In the genomic region with DNA sequence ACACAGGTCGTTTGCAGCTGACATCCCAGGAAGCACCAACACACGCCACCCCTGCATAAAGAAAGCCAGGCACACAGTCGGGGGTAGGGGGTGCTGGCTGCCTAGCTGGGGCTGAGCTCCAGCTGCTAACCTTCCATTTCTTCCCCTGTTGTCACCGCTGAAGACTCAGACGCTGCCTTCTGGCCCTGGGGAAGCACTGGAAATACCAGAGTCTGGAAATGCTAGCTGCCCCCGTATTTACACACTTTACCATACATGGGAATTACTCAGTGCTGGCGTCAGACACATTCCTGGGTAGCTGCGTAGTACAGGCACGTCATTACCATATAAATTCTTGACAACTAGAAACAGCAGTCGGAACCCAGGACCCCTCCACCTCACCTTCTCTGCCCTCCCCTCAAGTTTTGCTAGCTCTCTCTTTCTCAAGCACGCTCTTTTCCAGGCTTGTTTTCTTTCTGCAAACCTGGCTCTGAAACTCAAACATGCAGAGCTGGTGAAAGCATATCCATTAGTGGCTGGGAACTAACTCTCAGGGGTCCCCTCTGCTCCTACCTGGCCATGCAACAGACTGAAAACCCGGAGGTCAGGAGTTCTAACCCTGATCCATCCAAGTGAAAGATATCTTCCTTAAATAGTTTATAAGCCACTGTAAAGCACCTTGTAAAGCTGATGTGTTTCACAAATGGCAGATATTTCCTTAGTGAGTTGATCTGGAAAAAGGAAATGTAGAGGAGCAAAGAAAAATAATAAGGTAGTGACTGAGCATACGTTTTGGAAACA, we compare ENCODE assay signal across 1 cellular context.
TF ChIP-seq lines count a peak whose summit lies in the region.

No MANE protein-coding gene starts in this region.

TF ChIP-seq in A549, 52 proteins besides CTCF, POLR2A, EP300 and RAD21 (continued from another document):
- TF ChIP-seq TP53 (CRISPR knock-in tag; IDR thresholded peaks at IDR 0.05) = no peak
- TF ChIP-seq, protein P1, sequence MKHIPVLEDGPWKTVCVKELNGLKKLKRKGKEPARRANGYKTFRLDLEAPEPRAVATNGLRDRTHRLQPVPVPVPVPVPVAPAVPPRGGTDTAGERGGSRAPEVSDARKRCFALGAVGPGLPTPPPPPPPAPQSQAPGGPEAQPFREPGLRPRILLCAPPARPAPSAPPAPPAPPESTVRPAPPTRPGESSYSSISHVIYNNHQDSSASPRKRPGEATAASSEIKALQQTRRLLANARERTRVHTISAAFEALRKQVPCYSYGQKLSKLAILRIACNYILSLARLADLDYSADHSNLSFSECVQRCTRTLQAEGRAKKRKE (CRISPR knock-in tag; IDR thresholded peaks at IDR 0.05; ENCODE audit: low read depth) = no peak
- no peak for TF ChIP-seq ZC3H11A (IDR thresholded peaks at IDR 0.05)
- TF ChIP-seq HEYL (CRISPR knock-in tag; IDR thresholded peaks at IDR 0.05) = 0 out of 2 replicates have a peak, but pooled peaks have one; percentile 4
- TF ChIP-seq HOXA7 (CRISPR knock-in tag; IDR thresholded peaks at IDR 0.05) = no peak
- TF ChIP-seq RARB (CRISPR knock-in tag; IDR thresholded peaks at IDR 0.05) = no peak; the same call in 1 of the 2 replicates
- peak; percentile 86; the same call in 1 of the 2 replicates for TF ChIP-seq GATA3 (IDR thresholded peaks at IDR 0.05; ENCODE audit: borderline replicate concordance)
- TF ChIP-seq, protein P2, sequence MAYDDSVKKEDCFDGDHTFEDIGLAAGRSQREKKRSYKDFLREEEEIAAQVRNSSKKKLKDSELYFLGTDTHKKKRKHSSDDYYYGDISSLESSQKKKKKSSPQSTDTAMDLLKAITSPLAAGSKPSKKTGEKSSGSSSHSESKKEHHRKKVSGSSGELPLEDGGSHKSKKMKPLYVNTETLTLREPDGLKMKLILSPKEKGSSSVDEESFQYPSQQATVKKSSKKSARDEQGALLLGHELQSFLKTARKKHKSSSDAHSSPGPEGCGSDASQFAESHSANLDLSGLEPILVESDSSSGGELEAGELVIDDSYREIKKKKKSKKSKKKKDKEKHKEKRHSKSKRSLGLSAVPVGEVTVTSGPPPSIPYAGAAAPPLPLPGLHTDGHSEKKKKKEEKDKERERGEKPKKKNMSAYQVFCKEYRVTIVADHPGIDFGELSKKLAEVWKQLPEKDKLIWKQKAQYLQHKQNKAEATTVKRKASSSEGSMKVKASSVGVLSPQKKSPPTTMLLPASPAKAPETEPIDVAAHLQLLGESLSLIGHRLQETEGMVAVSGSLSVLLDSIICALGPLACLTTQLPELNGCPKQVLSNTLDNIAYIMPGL (CRISPR knock-in tag; IDR thresholded peaks at IDR 0.05; ENCODE audit: borderline replicate concordance) = no peak
- no peak for TF ChIP-seq SMC3 (IDR thresholded peaks at IDR 0.05)
- TF ChIP-seq, protein P3, sequence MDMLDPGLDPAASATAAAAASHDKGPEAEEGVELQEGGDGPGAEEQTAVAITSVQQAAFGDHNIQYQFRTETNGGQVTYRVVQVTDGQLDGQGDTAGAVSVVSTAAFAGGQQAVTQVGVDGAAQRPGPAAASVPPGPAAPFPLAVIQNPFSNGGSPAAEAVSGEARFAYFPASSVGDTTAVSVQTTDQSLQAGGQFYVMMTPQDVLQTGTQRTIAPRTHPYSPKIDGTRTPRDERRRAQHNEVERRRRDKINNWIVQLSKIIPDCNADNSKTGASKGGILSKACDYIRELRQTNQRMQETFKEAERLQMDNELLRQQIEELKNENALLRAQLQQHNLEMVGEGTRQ (IDR thresholded peaks at IDR 0.05) = no peak
- no peak for TF ChIP-seq KDM5A (IDR thresholded peaks at IDR 0.05)
- no peak for TF ChIP-seq BHLHE40 (IDR thresholded peaks at IDR 0.05; ENCODE audit: low read depth, low read length)
- no peak for TF ChIP-seq FOSB (CRISPR knock-in tag; IDR thresholded peaks at IDR 0.05)
- TF ChIP-seq TFCP2L1 (CRISPR knock-in tag; IDR thresholded peaks at IDR 0.05) = no peak
- no peak for TF ChIP-seq MAZ (IDR thresholded peaks at IDR 0.05; ENCODE audit: borderline replicate concordance, low read depth, low read length)
- TF ChIP-seq, protein P4, sequence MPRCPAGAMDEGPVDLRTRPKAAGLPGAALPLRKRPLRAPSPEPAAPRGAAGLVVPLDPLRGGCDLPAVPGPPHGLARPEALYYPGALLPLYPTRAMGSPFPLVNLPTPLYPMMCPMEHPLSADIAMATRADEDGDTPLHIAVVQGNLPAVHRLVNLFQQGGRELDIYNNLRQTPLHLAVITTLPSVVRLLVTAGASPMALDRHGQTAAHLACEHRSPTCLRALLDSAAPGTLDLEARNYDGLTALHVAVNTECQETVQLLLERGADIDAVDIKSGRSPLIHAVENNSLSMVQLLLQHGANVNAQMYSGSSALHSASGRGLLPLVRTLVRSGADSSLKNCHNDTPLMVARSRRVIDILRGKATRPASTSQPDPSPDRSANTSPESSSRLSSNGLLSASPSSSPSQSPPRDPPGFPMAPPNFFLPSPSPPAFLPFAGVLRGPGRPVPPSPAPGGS (IDR thresholded peaks at IDR 0.05) = no peak
- TF ChIP-seq EHF (CRISPR knock-in tag; IDR thresholded peaks at IDR 0.05) = 0 out of 2 replicates have a peak, but pooled peaks have one; percentile 49
- TF ChIP-seq, protein P5, sequence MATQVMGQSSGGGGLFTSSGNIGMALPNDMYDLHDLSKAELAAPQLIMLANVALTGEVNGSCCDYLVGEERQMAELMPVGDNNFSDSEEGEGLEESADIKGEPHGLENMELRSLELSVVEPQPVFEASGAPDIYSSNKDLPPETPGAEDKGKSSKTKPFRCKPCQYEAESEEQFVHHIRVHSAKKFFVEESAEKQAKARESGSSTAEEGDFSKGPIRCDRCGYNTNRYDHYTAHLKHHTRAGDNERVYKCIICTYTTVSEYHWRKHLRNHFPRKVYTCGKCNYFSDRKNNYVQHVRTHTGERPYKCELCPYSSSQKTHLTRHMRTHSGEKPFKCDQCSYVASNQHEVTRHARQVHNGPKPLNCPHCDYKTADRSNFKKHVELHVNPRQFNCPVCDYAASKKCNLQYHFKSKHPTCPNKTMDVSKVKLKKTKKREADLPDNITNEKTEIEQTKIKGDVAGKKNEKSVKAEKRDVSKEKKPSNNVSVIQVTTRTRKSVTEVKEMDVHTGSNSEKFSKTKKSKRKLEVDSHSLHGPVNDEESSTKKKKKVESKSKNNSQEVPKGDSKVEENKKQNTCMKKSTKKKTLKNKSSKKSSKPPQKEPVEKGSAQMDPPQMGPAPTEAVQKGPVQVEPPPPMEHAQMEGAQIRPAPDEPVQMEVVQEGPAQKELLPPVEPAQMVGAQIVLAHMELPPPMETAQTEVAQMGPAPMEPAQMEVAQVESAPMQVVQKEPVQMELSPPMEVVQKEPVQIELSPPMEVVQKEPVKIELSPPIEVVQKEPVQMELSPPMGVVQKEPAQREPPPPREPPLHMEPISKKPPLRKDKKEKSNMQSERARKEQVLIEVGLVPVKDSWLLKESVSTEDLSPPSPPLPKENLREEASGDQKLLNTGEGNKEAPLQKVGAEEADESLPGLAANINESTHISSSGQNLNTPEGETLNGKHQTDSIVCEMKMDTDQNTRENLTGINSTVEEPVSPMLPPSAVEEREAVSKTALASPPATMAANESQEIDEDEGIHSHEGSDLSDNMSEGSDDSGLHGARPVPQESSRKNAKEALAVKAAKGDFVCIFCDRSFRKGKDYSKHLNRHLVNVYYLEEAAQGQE (IDR thresholded peaks at IDR 0.05) = 0 out of 2 replicates have a peak, but pooled peaks have one; percentile 17
- TF ChIP-seq JUN (IDR thresholded peaks at IDR 0.05) = peak; percentile 52 to 84; a peak in 4 of 5 replicates
- TF ChIP-seq ESRRA (IDR thresholded peaks at IDR 0.05; ENCODE audit: borderline replicate concordance, low read length) = no peak
- no peak for TF ChIP-seq ZSCAN20 (CRISPR knock-in tag; IDR thresholded peaks at IDR 0.05)
- peak in 1 of 2 experiments; percentile 72; a peak in 2 of 4 replicates for TF ChIP-seq CEBPB (IDR thresholded peaks at IDR 0.05)
- TF ChIP-seq KDM1A (IDR thresholded peaks at IDR 0.05; ENCODE audit: low read depth) = no peak
- no peak for TF ChIP-seq RCOR1 (IDR thresholded peaks at IDR 0.05; ENCODE audit: low read depth, low read length)
- TF ChIP-seq HOXB13 (CRISPR knock-in tag; IDR thresholded peaks at IDR 0.05; ENCODE audit: low read depth) = peak; percentile 82; the same call in 1 of the 2 replicates
- no peak; the same call in 1 of the 2 replicates for TF ChIP-seq FOXS1 (CRISPR knock-in tag; IDR thresholded peaks at IDR 0.05)
- TF ChIP-seq HOXB5 (CRISPR knock-in tag; IDR thresholded peaks at IDR 0.05) = peak; percentile 72
- TF ChIP-seq CBX2 (IDR thresholded peaks at IDR 0.05; ENCODE audit: borderline replicate concordance, low read depth) = no peak
- peak; percentile 49; the same call in 1 of the 2 replicates for TF ChIP-seq POLR2AphosphoS2 (conservative IDR thresholded peaks at IDR 0.05; ENCODE audit: low read length)
- no peak for TF ChIP-seq RNF2 (IDR thresholded peaks at IDR 0.05; ENCODE audit: borderline replicate concordance, low read depth)
- peak; percentile 3 for TF ChIP-seq ZFP36 (IDR thresholded peaks at IDR 0.05; ENCODE audit: borderline replicate concordance, partially characterized antibody)
- no peak for TF ChIP-seq SREBF2 (IDR thresholded peaks at IDR 0.05)
- TF ChIP-seq JUNB (IDR thresholded peaks at IDR 0.05) = peak; percentile 68
- TF ChIP-seq NPAS2 (CRISPR knock-in tag; IDR thresholded peaks at IDR 0.05; ENCODE audit: borderline replicate concordance) = no peak
- TF ChIP-seq, protein P6, sequence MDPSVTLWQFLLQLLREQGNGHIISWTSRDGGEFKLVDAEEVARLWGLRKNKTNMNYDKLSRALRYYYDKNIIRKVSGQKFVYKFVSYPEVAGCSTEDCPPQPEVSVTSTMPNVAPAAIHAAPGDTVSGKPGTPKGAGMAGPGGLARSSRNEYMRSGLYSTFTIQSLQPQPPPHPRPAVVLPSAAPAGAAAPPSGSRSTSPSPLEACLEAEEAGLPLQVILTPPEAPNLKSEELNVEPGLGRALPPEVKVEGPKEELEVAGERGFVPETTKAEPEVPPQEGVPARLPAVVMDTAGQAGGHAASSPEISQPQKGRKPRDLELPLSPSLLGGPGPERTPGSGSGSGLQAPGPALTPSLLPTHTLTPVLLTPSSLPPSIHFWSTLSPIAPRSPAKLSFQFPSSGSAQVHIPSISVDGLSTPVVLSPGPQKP (IDR thresholded peaks at IDR 0.05; ENCODE audit: low read depth, low read length) = no peak
- no peak for TF ChIP-seq HDAC2 (IDR thresholded peaks at IDR 0.05)
- TF ChIP-seq CHD2 (IDR thresholded peaks at IDR 0.05; ENCODE audit: low read length, partially characterized antibody) = no peak
- TF ChIP-seq, protein P7, sequence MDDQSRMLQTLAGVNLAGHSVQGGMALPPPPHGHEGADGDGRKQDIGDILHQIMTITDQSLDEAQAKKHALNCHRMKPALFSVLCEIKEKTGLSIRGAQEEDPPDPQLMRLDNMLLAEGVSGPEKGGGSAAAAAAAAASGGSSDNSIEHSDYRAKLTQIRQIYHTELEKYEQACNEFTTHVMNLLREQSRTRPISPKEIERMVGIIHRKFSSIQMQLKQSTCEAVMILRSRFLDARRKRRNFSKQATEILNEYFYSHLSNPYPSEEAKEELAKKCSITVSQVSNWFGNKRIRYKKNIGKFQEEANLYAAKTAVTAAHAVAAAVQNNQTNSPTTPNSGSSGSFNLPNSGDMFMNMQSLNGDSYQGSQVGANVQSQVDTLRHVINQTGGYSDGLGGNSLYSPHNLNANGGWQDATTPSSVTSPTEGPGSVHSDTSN (IDR thresholded peaks at IDR 0.05) = peak; percentile 65
- no peak for TF ChIP-seq MAFK (IDR thresholded peaks at IDR 0.05; ENCODE audit: partially characterized antibody)
- TF ChIP-seq FOSL2 (IDR thresholded peaks at IDR 0.05) = 0 out of 2 replicates have a peak, but pooled peaks have one; percentile 56
- TF ChIP-seq FOSL2 (CRISPR knock-in tag; IDR thresholded peaks at IDR 0.05) = peak; percentile 91
